In the genomic region with DNA sequence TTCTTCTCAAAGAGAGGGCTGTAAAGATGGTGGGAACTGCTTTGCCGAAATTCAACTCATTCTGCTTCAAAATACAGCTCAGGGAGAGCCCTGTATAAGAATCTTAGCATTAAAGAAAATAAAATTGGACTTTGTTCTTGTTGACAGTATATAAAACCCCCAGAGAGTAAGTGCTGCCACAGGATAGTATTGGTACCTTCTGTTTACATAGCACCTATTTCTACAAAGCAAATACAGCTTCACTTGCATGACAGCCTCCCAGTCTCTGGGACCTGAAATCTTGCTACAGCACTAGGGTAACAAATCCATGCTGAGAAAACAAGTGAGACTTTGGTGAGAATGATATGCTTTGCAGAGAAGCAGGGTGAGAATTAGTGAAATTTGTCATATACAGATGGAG, we compare ENCODE assay signal across 13 cellular contexts.
DNase-seq lines count a peak whose midpoint lies in the region; ATAC-seq and TF ChIP-seq lines count a peak whose summit lies in the region.
"Had no signal": no experiment of that assay in that cellular context is flagged by ENCODE, and none has a peak within 500 bp of the region (broad histone marks: within the 10 kb centered on the region; RNA-seq: fewer than 3 reads in every experiment).

No MANE protein-coding gene starts in this region.

- H3K36me3 Mint-ChIP-seq in activated T-helper 2 cell treated with anti-CD3 and anti-CD28 coated beads, Interferon-gamma antibody, Interleukin-2, Interleukin-4, amounts not matched to agents 10 μg/mL and 5 μg/mL and 100 μg/mL, durations not matched to agents 14 hours and 24 hours and 36 hours (ENCODE audit: low read depth) = no peaks in the 10 kb centered on the region
- H3K36me3 Mint-ChIP-seq: CD4-positive, alpha-beta memory T cell had no signal

- intact Hi-C loops in mucosa of descending colon (cut with DNase I, micrococcal nuclease) = no loop called here
- intact Hi-C loops in activated T-helper 2 cell treated with anti-CD3 and anti-CD28 coated beads, Interferon-gamma antibody, Interleukin-2, Interleukin-4, amounts not matched to agents 10 μg/mL and 5 μg/mL and 100 μg/mL, durations not matched to agents 14 hours and 24 hours and 36 hours (cut with micrococcal nuclease) = no loop called here

- no peaks in the 10 kb centered on the region for H3K36me3 ChIP-seq in mucosa of descending colon (ENCODE audit: low read depth)
- H3K36me3 ChIP-seq: BE2C, HAP-1 had no signal

- ATAC-seq in mucosa of descending colon (peak; percentile 64), HG02884 (IDR thresholded peaks at IDR 0.05; ENCODE audit: unreplicated experiment) (no peak), GM19023 (IDR thresholded peaks at IDR 0.05; ENCODE audit: unreplicated experiment) (no peak)

- no peaks in the 10 kb centered on the region for H3K9me3 ChIP-seq in mucosa of descending colon
- H3K9me3 ChIP-seq: BE2C, HAP-1 had no signal

- no peaks in the 10 kb centered on the region for H3K27me3 Mint-ChIP-seq in activated T-helper 2 cell treated with anti-CD3 and anti-CD28 coated beads, Interferon-gamma antibody, Interleukin-2, Interleukin-4, amounts not matched to agents 10 μg/mL and 5 μg/mL and 100 μg/mL, durations not matched to agents 14 hours and 24 hours and 36 hours (ENCODE audit: low read depth)
- H3K27me3 Mint-ChIP-seq: CD4-positive, alpha-beta memory T cell had no signal

- no peak overlapping the region for H3K4me3 ChIP-seq in mucosa of descending colon
- H3K4me3 ChIP-seq: HAP-1 had no signal

- DNase-seq in NCI-H510A treated with DMSO at 0.1 percent for 48 hours (lab: John Stamatoyannopoulos, UW) (peak; percentile 40), NCI-H510A (lab: John Stamatoyannopoulos, UW) (no peak), HT-29 (ENCODE audit: low spot score) (peak; percentile 11), NCI-H748 treated with DMSO at 0.1 percent for 48 hours (lab: John Stamatoyannopoulos, UW) (peak; percentile 17), mucosa of descending colon (no peak)
- DNase-seq in activated T-helper 2 cell treated with anti-CD3 and anti-CD28 coated beads, Interferon-gamma antibody, Interleukin-2, Interleukin-4, amounts not matched to agents 10 μg/mL and 5 μg/mL and 100 μg/mL, durations not matched to agents 14 hours and 24 hours and 36 hours (ENCODE audit: low spot score) = no peak
- DNase-seq: BE2C; CD4-positive, alpha-beta memory T cell; DND-41; GDM1 had no signal

- H3K4me1 ChIP-seq in mucosa of descending colon (ENCODE audit: low read depth) = peaks cover 6% of the 10 kb centered on the region
- H3K4me1 ChIP-seq: BE2C, HAP-1 had no signal

- H3K4me3 Mint-ChIP-seq in activated T-helper 2 cell treated with anti-CD3 and anti-CD28 coated beads, Interferon-gamma antibody, Interleukin-2, Interleukin-4, amounts not matched to agents 10 μg/mL and 5 μg/mL and 100 μg/mL, durations not matched to agents 14 hours and 24 hours and 36 hours (ENCODE audit: low read depth) = no peak overlapping the region
- H3K4me3 Mint-ChIP-seq: CD4-positive, alpha-beta memory T cell had no signal

- peaks cover 10% of the 10 kb centered on the region for H3K9me3 Mint-ChIP-seq in activated T-helper 2 cell treated with anti-CD3 and anti-CD28 coated beads, Interferon-gamma antibody, Interleukin-2, Interleukin-4, amounts not matched to agents 10 μg/mL and 5 μg/mL and 100 μg/mL, durations not matched to agents 14 hours and 24 hours and 36 hours

- no peak overlapping the region for H3K27ac Mint-ChIP-seq in activated T-helper 2 cell treated with anti-CD3 and anti-CD28 coated beads, Interferon-gamma antibody, Interleukin-2, Interleukin-4, amounts not matched to agents 10 μg/mL and 5 μg/mL and 100 μg/mL, durations not matched to agents 14 hours and 24 hours and 36 hours
- H3K27ac Mint-ChIP-seq: CD4-positive, alpha-beta memory T cell had no signal

- no peak for TF ChIP-seq CTCF in mucosa of descending colon (IDR thresholded peaks at IDR 0.05)

- no peaks in the 10 kb centered on the region for H3K4me1 Mint-ChIP-seq in activated T-helper 2 cell treated with anti-CD3 and anti-CD28 coated beads, Interferon-gamma antibody, Interleukin-2, Interleukin-4, amounts not matched to agents 10 μg/mL and 5 μg/mL and 100 μg/mL, durations not matched to agents 14 hours and 24 hours and 36 hours (ENCODE audit: low read depth)
- H3K4me1 Mint-ChIP-seq: CD4-positive, alpha-beta memory T cell had no signal

Comparison
In these comparisons a context has a peak if more than half of its experiments do, and no peak if none do; other contexts are left out.
1. DNase-seq: peak in NCI-H510A treated with DMSO at 0.1 percent for 48 hours (single experiment), HT-29 (single experiment) and NCI-H748 treated with DMSO at 0.1 percent for 48 hours (single experiment); none in NCI-H510A (single experiment), mucosa of descending colon (0 of 3) and activated T-helper 2 cell treated with anti-CD3 and anti-CD28 coated beads, Interferon-gamma antibody, Interleukin-2, Interleukin-4, amounts not matched to agents 10 μg/mL and 5 μg/mL and 100 μg/mL, durations not matched to agents 14 hours and 24 hours and 36 hours (single experiment).